ENCODE assay signal across 10 cellular contexts in genomic region chr2:230721712-230722111, GRCh38. TPM values are rescaled to one million over a fixed set of nuclear protein-coding genes. Genes with fewer than 3 reads are reported as not detected.
DNase-seq lines count a peak whose midpoint lies in the region; ATAC-seq and TF ChIP-seq lines count a peak whose summit lies in the region.
"Had no signal": no experiment of that assay in that cellular context is flagged by ENCODE, and none has a peak within 500 bp of the region (broad histone marks: within the 10 kb centered on the region; RNA-seq: fewer than 3 reads in every experiment).

No MANE protein-coding gene starts in this region.

- H3K4me1 ChIP-seq in foreskin keratinocyte: peaks cover 19% of the 10 kb centered on the region

- intact Hi-C loops in head of caudate nucleus (cut with DNase I): no loop called here

- H3K27me3 ChIP-seq in foreskin keratinocyte: no peaks in the 10 kb centered on the region

- DNase-seq in GM03348 (ENCODE audit: low spot score) (peak; percentile 45), mesothelial cell of epicardium (ENCODE audit: low spot score in 2 of 2, unreplicated experiment in 2 of 2) (no peak), NCI-H1417 (lab: John Stamatoyannopoulos, UW) (no peak), head of caudate nucleus (no peak), foreskin keratinocyte (no peak)
- DNase-seq: NCI-H524 treated with DMSO at 0.1 percent for 48 hours; stimulated activated CD8-positive, alpha-beta memory T cell treated with anti-CD3 and anti-CD28 coated beads, Interleukin-4, amount 100 ng/mL, for 48 hours had no signal

- peak overlapping the region; percentile 0 for H3K27ac Mint-ChIP-seq in mesothelial cell of epicardium

- H3K27me3 Mint-ChIP-seq in mesothelial cell of epicardium (ENCODE audit: low read depth): no peaks in the 10 kb centered on the region

- no peaks in the 10 kb centered on the region for H3K9me3 Mint-ChIP-seq in mesothelial cell of epicardium

- TF ChIP-seq CTCF in VCaP (conservative IDR thresholded peaks at IDR 0.05): no peak
- TF ChIP-seq CTCF in mesothelial cell of epicardium (IDR thresholded peaks at IDR 0.05; ENCODE audit: unreplicated experiment): no peak
- TF ChIP-seq CTCF in foreskin keratinocyte (conservative IDR thresholded peaks at IDR 0.05): no peak

- H3K36me3 Mint-ChIP-seq in mesothelial cell of epicardium: peaks cover 6% of the 10 kb centered on the region

- peak overlapping the region; percentile 34 for H3K27ac ChIP-seq in VCaP
- no peak overlapping the region for H3K27ac ChIP-seq in foreskin keratinocyte

- H3K4me3 Mint-ChIP-seq in mesothelial cell of epicardium: no peak overlapping the region

- ATAC-seq in HG02610 (IDR thresholded peaks at IDR 0.05; ENCODE audit: unreplicated experiment): peak; percentile 62
- no peak for ATAC-seq in activated CD4-positive, CD25-positive, alpha-beta regulatory T cell treated with anti-CD3 and anti-CD28 coated beads, Interleukin-2, amount 50 U/mL, for 24 hours
- ATAC-seq in foreskin keratinocyte: no peak

- H3K4me1 Mint-ChIP-seq in mesothelial cell of epicardium: peaks cover 4% of the 10 kb centered on the region

RNA-seq across cellular contexts. Expression of gene CAB39, which starts 9.1 kb away (rescaled TPM):
- total RNA-seq in mesothelial cell of epicardium (39.2 to 43.0 TPM (median 41.7 TPM) in 3 replicates), foreskin keratinocyte (179 and 191 TPM in 2 replicates)
- 67.8 and 73.5 TPM in 2 replicates for polyA plus RNA-seq in foreskin keratinocyte
